14 cellular contexts compared by ENCODE assay signal in the genomic region with DNA sequence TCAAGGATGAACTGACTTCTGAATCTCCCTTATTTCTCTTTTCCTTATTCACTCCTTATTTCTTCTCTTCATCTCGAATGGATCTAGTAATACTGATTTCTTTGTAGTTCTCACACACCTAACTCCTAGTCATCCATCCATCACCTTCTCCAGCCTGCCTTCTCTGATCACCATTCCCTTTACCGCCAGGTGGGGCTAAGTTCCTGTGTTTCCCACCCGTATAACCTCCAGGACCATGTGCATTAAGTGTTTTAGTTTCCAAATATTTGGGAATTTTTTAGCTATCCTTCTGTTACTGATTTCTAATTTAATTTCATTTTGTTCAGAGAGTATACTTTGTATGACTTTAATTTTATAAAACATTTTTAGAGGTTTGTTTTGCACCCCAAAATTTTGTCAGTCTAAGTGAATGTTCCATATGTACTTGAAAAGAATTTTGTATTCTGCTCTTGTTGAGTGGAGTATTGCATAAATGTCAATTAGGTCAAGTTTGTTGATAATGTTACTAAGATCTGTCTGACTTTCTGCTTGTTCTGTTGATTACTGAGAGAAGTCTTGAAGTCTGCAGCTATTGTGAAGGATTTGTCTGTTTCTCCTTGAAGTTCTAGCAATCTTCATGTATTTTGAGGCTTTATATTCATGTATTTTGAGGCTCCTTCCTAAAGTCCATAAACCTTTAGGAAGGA. TPM values are rescaled to one million over a fixed set of nuclear protein-coding genes. Genes with fewer than 3 reads are reported as not detected.
DNase-seq lines count a peak whose midpoint lies in the region; ATAC-seq and TF ChIP-seq lines count a peak whose summit lies in the region.
"Had no signal": no experiment of that assay in that cellular context is flagged by ENCODE, and none has a peak within 500 bp of the region (broad histone marks: within the 10 kb centered on the region; RNA-seq: fewer than 3 reads in every experiment).

No MANE protein-coding gene starts in this region.

- peaks cover 22 to 60% of the 10 kb centered on the region in 2 experiments for H3K79me1 ChIP-seq in IMR-90 (ENCODE audit: low read depth in 1 of 2, low read length in 2 of 2)

- in situ Hi-C loops in IMR-90 (cut with MboI; ENCODE audit: low sequenced_read_pairs) = no loop called here

- H3K27me3 Mint-ChIP-seq in chondrocyte (ENCODE audit: low read depth) = no peaks in the 10 kb centered on the region
- H3K27me3 Mint-ChIP-seq in naive thymus-derived CD8-positive, alpha-beta T cell = no peaks in the 10 kb centered on the region

- no peak overlapping the region for H2AK9ac ChIP-seq in IMR-90 (replicated peaks; ENCODE audit: low read depth, low read length, poor library complexity)

- no peak overlapping the region for H2AFZ ChIP-seq in IMR-90 (replicated peaks; ENCODE audit: low read length, poor library complexity)

- DNase-seq in IMR-90 (no peak), chondrocyte (ENCODE audit: low spot score) (no peak), UCSD-AML1 (lab: John Stamatoyannopoulos, UW; ENCODE audit: unreplicated experiment) (no peak), NCI-H2171 (lab: John Stamatoyannopoulos, UW) (no peak)
- DNase-seq in naive thymus-derived CD8-positive, alpha-beta T cell = no peak
- no peak for DNase-seq in stimulated activated CD4-positive, alpha-beta T cell treated with anti-CD3 and anti-CD28 coated beads, Interleukin-1b, Interleukin-23, amount 100 ng/mL, for 48 hours
- DNase-seq: left ventricle myocardium inferior; NCI-H1694 treated with DMSO at 0.1 percent for 48 hours; stimulated activated naive CD8-positive, alpha-beta T cell treated with anti-CD3 and anti-CD28 coated beads, Interleukin-15, Interleukin-2, amounts not matched to agents 100 U/mL and 50 U/mL, for 24 hours had no signal

- TF ChIP-seq POLR2A in IMR-90 (IDR thresholded peaks at IDR 0.05; ENCODE audit: low read depth, low read length) = no peak

- peaks cover 2% of the 10 kb centered on the region for H3K36me3 Mint-ChIP-seq in chondrocyte (ENCODE audit: low read depth)
- peaks cover 0 to 15% (median 0%) of the 10 kb centered on the region in 3 donors for H3K36me3 Mint-ChIP-seq in naive thymus-derived CD8-positive, alpha-beta T cell

- no peak overlapping the region for H3K27ac ChIP-seq in DOHH2 (ENCODE audit: low read depth, low read length)
- H3K27ac ChIP-seq in IMR-90 (ENCODE audit: insufficient read depth, low read length) = no peak overlapping the region
- H3K27ac ChIP-seq: BLaER1, left ventricle myocardium inferior, vagina had no signal

- H3K9me3 Mint-ChIP-seq in chondrocyte (ENCODE audit: low read depth) = no peaks in the 10 kb centered on the region
- H3K9me3 Mint-ChIP-seq in naive thymus-derived CD8-positive, alpha-beta T cell = no peaks in the 10 kb centered on the region

- H3K27me3 ChIP-seq in DOHH2 (ENCODE audit: control insufficient read depth, low read length) (no peaks in the 10 kb centered on the region), IMR-90 (ENCODE audit: control insufficient read depth, insufficient read depth, low read length) (no peaks in the 10 kb centered on the region)
- H3K27me3 ChIP-seq: BLaER1, vagina had no signal

- no peak overlapping the region; a peak in 1 of 4 replicates for H4K8ac ChIP-seq in IMR-90 (ENCODE audit: low read depth in 2 of 2, low read length in 2 of 2)

- H3K4ac ChIP-seq in IMR-90 (ENCODE audit: low read depth, low read length) = no peak overlapping the region

- no peaks in the 10 kb centered on the region for H3K9me2 ChIP-seq in DOHH2 (replicated peaks; ENCODE audit: control insufficient read depth, low read length)

- H3K27ac Mint-ChIP-seq in chondrocyte (ENCODE audit: unreplicated experiment) = peak overlapping the region; percentile 41
- peak overlapping the region in 7 of 10 donors; percentile 9 to 77 (median 39) for H3K27ac Mint-ChIP-seq in naive thymus-derived CD8-positive, alpha-beta T cell

- no peak overlapping the region for H2BK20ac ChIP-seq in IMR-90 (ENCODE audit: low read depth, low read length)

- H3K79me2 ChIP-seq in DOHH2 (ENCODE audit: control insufficient read depth, low read length) = peaks cover 100% of the 10 kb centered on the region

- H3K36me3 ChIP-seq in DOHH2 (ENCODE audit: control insufficient read depth, low read length) (peaks cover 65% of the 10 kb centered on the region), IMR-90 (ENCODE audit: control insufficient read depth, insufficient read depth, low read length) (peaks cover 2% of the 10 kb centered on the region; the same call in 1 of the 2 replicates)
- H3K36me3 ChIP-seq: left ventricle myocardium inferior, vagina had no signal

- H3K9ac ChIP-seq in IMR-90 (ENCODE audit: low read depth, low read length) = no peak overlapping the region
- H3K9ac ChIP-seq: BLaER1 had no signal

- peaks cover 72% of the 10 kb centered on the region for H3K4me1 Mint-ChIP-seq in chondrocyte (ENCODE audit: low read depth)
- peaks cover 34 to 92% (median 81%) of the 10 kb centered on the region in 4 donors for H3K4me1 Mint-ChIP-seq in naive thymus-derived CD8-positive, alpha-beta T cell

- no TSS peak for BruUV-seq in IMR-90 (replicated peaks; lab: Mats Ljungman, UMichigan)

- TF ChIP-seq CTCF in DOHH2 (IDR thresholded peaks at IDR 0.05; ENCODE audit: low read depth, low read length, poor library complexity, severe bottlenecking) = no peak
- no peak for TF ChIP-seq CTCF in IMR-90 (conservative IDR thresholded peaks at IDR 0.05; ENCODE audit: low read depth, low read length)
- peak; percentile 28 for TF ChIP-seq CTCF in chondrocyte (IDR thresholded peaks at IDR 0.05)

- WGBS in IMR-90 (ENCODE audit: extremely low coverage in 2 of 2, insufficient read length in 1 of 2), 2 experiments = 100% methylated on average over 1 of the region's 3 CpGs; no CpG with 5 or more reads in 1 of the 2 experiments

- H3K4me3 Mint-ChIP-seq in chondrocyte (ENCODE audit: unreplicated experiment) = no peak overlapping the region
- peak overlapping the region in 6 of 10 donors; percentile 1 to 45 (median 18) for H3K4me3 Mint-ChIP-seq in naive thymus-derived CD8-positive, alpha-beta T cell

- POLR2A ChIA-PET in IMR-90 (lab: Charles Lee; ENCODE audit: unreplicated experiment) = no interaction called here
- POLR2A ChIA-PET in naive thymus-derived CD8-positive, alpha-beta T cell (lab: Charles Lee) = no interaction called here

- no peaks in the 10 kb centered on the region for H3K9me3 ChIP-seq in DOHH2 (ENCODE audit: control insufficient read depth, insufficient read depth, low read length)
- H3K9me3 ChIP-seq in IMR-90 (ENCODE audit: control insufficient read depth, insufficient read depth, low read length) = no peaks in the 10 kb centered on the region
- H3K9me3 ChIP-seq: left ventricle myocardium inferior, vagina had no signal

- TF ChIP-seq RAD21 in IMR-90 (IDR thresholded peaks at IDR 0.05; ENCODE audit: low read length) = 0 out of 2 replicates have a peak, but pooled peaks have one; percentile 9

- ATAC-seq in IMR-90 (ENCODE audit: low read depth) = no peak
- no peak for ATAC-seq in naive thymus-derived CD8-positive, alpha-beta T cell
- no peak for ATAC-seq in HG03378 (IDR thresholded peaks at IDR 0.05; ENCODE audit: unreplicated experiment)
- ATAC-seq: esophagus mucosa; stimulated activated naive CD8-positive, alpha-beta T cell treated with anti-CD3 and anti-CD28 coated beads, Interleukin-15, Interleukin-2, amounts not matched to agents 100 U/mL and 50 U/mL, for 24 hours had no signal

- no peak overlapping the region for H4K91ac ChIP-seq in IMR-90 (ENCODE audit: insufficient read depth, low read depth, low read length)

- intact Hi-C loops in IMR-90 (cut with micrococcal nuclease) = no loop called here

- peak overlapping the region; percentile 35 for H3K4me2 ChIP-seq in DOHH2 (ENCODE audit: low read length)
- H3K4me2 ChIP-seq in IMR-90 (ENCODE audit: low read depth, low read length) = no peak overlapping the region

- H3K4me3 ChIP-seq in DOHH2 (ENCODE audit: low read length) = peak overlapping the region; percentile 23
- H3K4me3 ChIP-seq in IMR-90 (ENCODE audit: insufficient read depth, low read depth, low read length) = no peak overlapping the region
- H3K4me3 ChIP-seq: BLaER1, left ventricle myocardium inferior, vagina had no signal

- H4K20me1 ChIP-seq in DOHH2 (ENCODE audit: control insufficient read depth, insufficient read depth, low read depth, low read length) (peaks cover 29% of the 10 kb centered on the region), IMR-90 (ENCODE audit: insufficient read depth, low read length) (peaks cover 40% of the 10 kb centered on the region)

- CTCF ChIA-PET in IMR-90 (lab: Yijun Ruan, JAX) = no interaction called here

- no peak overlapping the region for H3K23ac ChIP-seq in IMR-90 (ENCODE audit: low read depth, low read length)

- no peak overlapping the region for H3K56ac ChIP-seq in IMR-90 (ENCODE audit: extremely low read depth, insufficient read depth, low read length)

- H3K9me1 ChIP-seq in IMR-90 (ENCODE audit: insufficient read depth, low read length) = peaks cover 13% of the 10 kb centered on the region

- H4K5ac ChIP-seq in IMR-90 (ENCODE audit: low read depth, low read length) = no peak overlapping the region

- H3K18ac ChIP-seq in IMR-90 (ENCODE audit: low read depth, low read length) = no peak overlapping the region

- no peak overlapping the region for H2BK5ac ChIP-seq in IMR-90 (ENCODE audit: low read depth, low read length, poor library complexity, severe bottlenecking)

- H3K4me1 ChIP-seq in DOHH2 (ENCODE audit: control insufficient read depth, low read length) = peaks cover 91% of the 10 kb centered on the region
- peaks cover 16% of the 10 kb centered on the region for H3K4me1 ChIP-seq in IMR-90 (ENCODE audit: control insufficient read depth, insufficient read depth, low read length)

- dilution Hi-C loops in IMR-90 (cut with HindIII; ENCODE audit: low sequenced_read_pairs, unreplicated experiment) = no loop called here

- H2BK120ac ChIP-seq in IMR-90 (ENCODE audit: low read depth, low read length) = no peak overlapping the region

- peaks cover 5% of the 10 kb centered on the region; the same call in 1 of the 2 replicates for H3F3A ChIP-seq in DOHH2 (ENCODE audit: control insufficient read depth, insufficient read depth)

- H2AK5ac ChIP-seq in IMR-90 (ENCODE audit: low read depth, low read length) = peak overlapping the region; percentile 20; the same call in 1 of the 2 replicates

- peak overlapping the region; percentile 78; the same call in 1 of the 2 replicates for H3K14ac ChIP-seq in IMR-90 (replicated peaks; ENCODE audit: low read depth, low read length)

- H2BK15ac ChIP-seq in IMR-90 (ENCODE audit: low read depth, low read length) = no peak overlapping the region

TF ChIP-seq in IMR-90, 13 proteins besides CTCF, POLR2A, EP300 and RAD21 (continues in another document):
- TF ChIP-seq CHD1 (IDR thresholded peaks at IDR 0.05; ENCODE audit: low read depth, low read length) = no peak
- no peak for TF ChIP-seq RFX5 (IDR thresholded peaks at IDR 0.05; ENCODE audit: low read depth, low read length)
- no peak for TF ChIP-seq NFE2L2 (IDR thresholded peaks at IDR 0.05; ENCODE audit: low read depth, low read length)

RNA-seq across cellular contexts. Expression of a gene that starts 8.8 kb away (rescaled TPM):
- total RNA-seq in IMR-90 (2012; rRNA removed) = 32.3 and 44.4 TPM in 2 replicates
- polyA plus RNA-seq in IMR-90 (2012; rRNA removed) = 35.7 and 36.7 TPM in 2 replicates
- polyA plus RNA-seq in IMR-90 (2012; cell fraction: cytosol; rRNA removed) = 9.4 and 16.5 TPM in 2 replicates
- polyA plus RNA-seq in IMR-90 (2012; cell fraction: nucleus; rRNA removed; ENCODE audit: low replicate concordance) = 43.4 and 66.0 TPM in 2 replicates
- 73.2 to 98.1 TPM (median 75.7 TPM) in 3 replicates for total RNA-seq in chondrocyte
- 100 to 1,000 TPM; 169 to 194 TPM for total RNA-seq in naive thymus-derived CD8-positive, alpha-beta T cell
- 10 to 100 TPM in 2 of 3 donors, 1 to 10 TPM in 1; 9.9 to 18.8 (median 13.3) TPM for polyA plus RNA-seq in naive thymus-derived CD8-positive, alpha-beta T cell
